ENCODE assay signal across 11 cellular contexts in the genomic region with DNA sequence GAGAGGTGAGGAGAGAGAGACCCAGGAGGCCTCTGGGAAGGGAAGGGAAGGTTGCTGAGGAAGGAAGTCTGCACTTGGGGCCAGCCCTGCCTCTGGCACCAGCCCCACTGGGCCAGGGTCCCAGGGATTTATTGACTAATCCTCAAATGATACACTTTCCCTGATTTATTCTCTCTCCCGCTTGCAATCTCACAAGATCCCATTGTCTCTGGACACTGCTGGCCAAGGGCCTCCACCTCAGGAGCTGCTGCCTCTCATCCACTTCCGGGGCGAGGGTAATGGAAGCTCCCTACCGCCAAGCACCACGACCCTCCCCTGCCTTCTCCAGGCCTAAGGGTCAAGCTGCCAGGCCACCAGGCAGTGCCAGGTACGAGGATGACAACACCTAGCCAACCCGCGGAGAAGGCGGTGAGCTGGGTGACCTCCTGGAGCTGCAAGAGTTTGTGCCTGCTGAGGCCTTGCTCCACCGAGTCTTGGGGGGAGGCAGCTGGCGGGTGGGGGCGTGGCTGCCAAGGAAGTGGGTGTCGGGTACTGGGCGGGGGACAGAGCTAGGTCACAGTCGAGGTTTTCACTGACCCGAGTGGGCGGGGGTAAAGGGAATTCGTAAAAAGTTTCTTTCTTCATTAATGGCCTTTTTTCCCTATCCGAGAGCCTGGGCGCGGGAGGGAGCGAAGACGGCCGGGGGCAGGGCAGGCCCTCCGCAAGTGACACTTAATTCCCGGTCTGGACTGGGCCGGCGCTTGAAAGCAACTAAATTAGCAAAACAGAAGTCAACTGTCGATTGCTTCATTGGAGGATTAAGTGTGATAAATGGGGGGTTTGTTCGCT. TPM values are rescaled to one million over a fixed set of nuclear protein-coding genes. Genes with fewer than 3 reads are reported as not detected.
DNase-seq lines count a peak whose midpoint lies in the region; ATAC-seq and TF ChIP-seq lines count a peak whose summit lies in the region.
"Had no signal": no experiment of that assay in that cellular context is flagged by ENCODE, and none has a peak within 500 bp of the region (broad histone marks: within the 10 kb centered on the region; RNA-seq: fewer than 3 reads in every experiment).

No MANE protein-coding gene starts in this region.

- no peak overlapping the region for H4K91ac ChIP-seq in H9 (ENCODE audit: insufficient read length, low read depth, low read length)

- H3K4me1 ChIP-seq in H9 (ENCODE audit: insufficient read depth, low read length) (peaks cover 2% of the 10 kb centered on the region; the same call in 1 of the 2 replicates), sigmoid colon (peaks cover 0 to 41% (median 28%) of the 10 kb centered on the region in 4 donors)

- no peak for TF ChIP-seq POLR2A in sigmoid colon (IDR thresholded peaks at IDR 0.05)

- no peak overlapping the region for H2BK20ac ChIP-seq in H9 (ENCODE audit: low read depth, low read length, poor library complexity, severe bottlenecking)

- POLR2A ChIA-PET in activated B cell treated with CpG ODN at 0.5 μM for 24 hours (lab: Charles Lee) = interaction anchor here (1.0 to 5.8 kb wide), 2 partner anchors 28 to 41 kb away, joined by 3 to 97 read pairs; no protein-coding TSS in a partner anchor

- H4K20me1 ChIP-seq in H9 (ENCODE audit: control insufficient read depth, insufficient read depth, insufficient read length) = no peaks in the 10 kb centered on the region

- H3K14ac ChIP-seq in H9 (ENCODE audit: insufficient read depth, low read length) = 0 out of 2 replicates have a peak overlapping the region, but pooled peaks have one; percentile 70

- no peaks in the 10 kb centered on the region for H3K79me1 ChIP-seq in H9 (ENCODE audit: insufficient read depth, low read depth, low read length, poor library complexity, severe bottlenecking)

- no peak overlapping the region for H4K5ac ChIP-seq in H9 (ENCODE audit: insufficient read length, low read depth, low read length)

- TF ChIP-seq CTCF in H9 (conservative IDR thresholded peaks at IDR 0.05) (no peak), activated B cell treated with CpG ODN at 0.5 μM for 24 hours (IDR thresholded peaks at IDR 0.05) (no peak), sigmoid colon (IDR thresholded peaks at IDR 0.05) (no peak)

- no peak overlapping the region for H3K4ac ChIP-seq in H9 (ENCODE audit: low read depth, low read length)

- ATAC-seq in activated B cell treated with CpG ODN at 0.5 μM for 24 hours (ENCODE audit: low read depth) = no peak
- no peak for ATAC-seq in GM21367 (IDR thresholded peaks at IDR 0.05; ENCODE audit: unreplicated experiment)

- CTCF ChIA-PET in activated B cell treated with CpG ODN at 0.5 μM for 24 hours (lab: Charles Lee) = no interaction called here

- H3K56ac ChIP-seq in H9 (ENCODE audit: insufficient read length, low read depth, low read length) = no peak overlapping the region

- no peak overlapping the region for H4K8ac ChIP-seq in H9 (replicated peaks; ENCODE audit: insufficient read length, low read depth, low read length)

- no peak overlapping the region for H2BK15ac ChIP-seq in H9 (ENCODE audit: low read depth, low read length)

- H3T11ph ChIP-seq in H9 (ENCODE audit: low read length) = no peak overlapping the region

- no peak overlapping the region for H3K23ac ChIP-seq in H9 (ENCODE audit: insufficient read length, low read depth, low read length)

- H3K4me1 Mint-ChIP-seq in H9 (peaks cover 32 to 34% of the 10 kb centered on the region in 2 experiments), activated B cell treated with CpG ODN at 0.5 μM for 24 hours (peaks cover 41% of the 10 kb centered on the region)

- H3K36me3 Mint-ChIP-seq in H9 (ENCODE audit: insufficient read depth in 1 of 3, low read depth in 3 of 3) = no peaks in the 10 kb centered on the region
- no peaks in the 10 kb centered on the region for H3K36me3 Mint-ChIP-seq in activated B cell treated with CpG ODN at 0.5 μM for 24 hours (ENCODE audit: low read depth)
- H3K36me3 Mint-ChIP-seq: activated naive CD4-positive, alpha-beta T cell treated with anti-CD3 and anti-CD28 coated beads, Interleukin-2, amount 50 U/mL, for 24 hours had no signal

- H3K27me3 Mint-ChIP-seq in H9 (ENCODE audit: low read depth) = peaks cover 94% of the 10 kb centered on the region
- no peaks in the 10 kb centered on the region for H3K27me3 Mint-ChIP-seq in activated B cell treated with CpG ODN at 0.5 μM for 24 hours

- no peaks in the 10 kb centered on the region for H3K79me2 ChIP-seq in H9 (ENCODE audit: insufficient read depth, low read length)

- H3K9me3 ChIP-seq in H9 (ENCODE audit: control insufficient read depth, low read depth, low read length) (no peaks in the 10 kb centered on the region), sigmoid colon (no peaks in the 10 kb centered on the region)

- H3K23me2 ChIP-seq in H9 (ENCODE audit: insufficient read length, low read depth, low read length, poor library complexity, severe bottlenecking) = peaks cover 22% of the 10 kb centered on the region

- peaks cover 38% of the 10 kb centered on the region for H3K27me3 ChIP-seq in H9 (ENCODE audit: insufficient read depth, low read length)
- no peaks in the 10 kb centered on the region for H3K27me3 ChIP-seq in sigmoid colon

- H3K4me3 Mint-ChIP-seq in H9 (peak overlapping the region; percentile 56 to 77), activated B cell treated with CpG ODN at 0.5 μM for 24 hours (peak overlapping the region; percentile 71)
- H3K4me3 Mint-ChIP-seq: activated naive CD4-positive, alpha-beta T cell treated with anti-CD3 and anti-CD28 coated beads, Interleukin-2, amount 50 U/mL, for 24 hours had no signal

- peak overlapping the region; percentile 64 for H3K4me2 ChIP-seq in H9 (ENCODE audit: insufficient read depth, insufficient read length, low read length)

- no CpG with 5 or more reads among the region's 30 CpGs for WGBS in H9 (ENCODE audit: extremely low coverage, insufficient read length, low lambda C conversion rate)
- 49 to 66% methylated on average over 30 of the region's 30 CpGs for WGBS in sigmoid colon, 2 donors

- H3K9me3 Mint-ChIP-seq in H9 (peaks cover 0 to 2% of the 10 kb centered on the region in 2 experiments; a peak in 1 of 5 replicates), activated B cell treated with CpG ODN at 0.5 μM for 24 hours (no peaks in the 10 kb centered on the region)
- H3K9me3 Mint-ChIP-seq: activated naive CD4-positive, alpha-beta T cell treated with anti-CD3 and anti-CD28 coated beads, Interleukin-2, amount 50 U/mL, for 24 hours had no signal

- no peak overlapping the region for H2AFZ ChIP-seq in H9 (ENCODE audit: low read length)

- intact Hi-C loops in activated B cell treated with CpG ODN at 0.5 μM for 24 hours (cut with micrococcal nuclease) = no loop called here
- intact Hi-C loops in sigmoid colon (cut with DNase I) = no loop called here

- no peak overlapping the region for H2BK5ac ChIP-seq in H9 (ENCODE audit: insufficient read length, low read length)

- H2BK12ac ChIP-seq in H9 (ENCODE audit: insufficient read length, low read depth, low read length) = no peak overlapping the region

- H3K18ac ChIP-seq in H9 (ENCODE audit: insufficient read length, low read depth, low read length) = no peak overlapping the region

- no peak overlapping the region for H2AK5ac ChIP-seq in H9 (ENCODE audit: insufficient read length, low read length)

- no peaks in the 10 kb centered on the region for H3K36me3 ChIP-seq in sigmoid colon

- DNase-seq in H9 (peak; percentile 69), activated B cell treated with CpG ODN at 0.5 μM for 24 hours (no peak), iPS-NIHi11 (ENCODE audit: low spot score) (peak; percentile 77), sigmoid colon (peak; percentile 71), NCI-H2227 treated with DMSO at 0.1 percent for 48 hours (lab: John Stamatoyannopoulos, UW) (no peak), activated T-cell treated with anti-CD3 and anti-CD28 coated beads for 4 hours (no peak)
- no peak for DNase-seq in stimulated activated CD8-positive, alpha-beta memory T cell treated with anti-CD3 and anti-CD28 coated beads, Interleukin-4, amount 100 ng/mL, for 48 hours
- DNase-seq: NCI-H1694; stimulated activated CD4-positive, alpha-beta T cell treated with anti-CD3 and anti-CD28 coated beads, Interleukin-12 subunit alpha, Interleukin-12 subunit beta, amount 100 ng/mL, for 4 hours had no signal

- H3K27ac Mint-ChIP-seq in H9 = no peak overlapping the region
- peak overlapping the region; percentile 56 for H3K27ac Mint-ChIP-seq in activated B cell treated with CpG ODN at 0.5 μM for 24 hours

- H3K4me3 ChIP-seq in sigmoid colon = no peak overlapping the region

- no peak overlapping the region for H3K9ac ChIP-seq in H9 (ENCODE audit: extremely low read depth, insufficient read length, low read length)

- no peak overlapping the region for H3K27ac ChIP-seq in H9 (ENCODE audit: insufficient read length, low read depth, low read length)
- H3K27ac ChIP-seq in sigmoid colon = peak overlapping the region in 3 of 4 donors; percentile 25 to 91 (median 75)

- no peak overlapping the region for H2BK120ac ChIP-seq in H9 (ENCODE audit: low read depth, low read length, poor library complexity, severe bottlenecking)

- TF ChIP-seq EP300 in sigmoid colon (IDR thresholded peaks at IDR 0.05) = no peak

RNA-seq across cellular contexts. Expression of gene FOXP4, which starts 43.4 kb away (rescaled TPM):
- 18.2 and 19.0 TPM in 2 replicates for total RNA-seq in H9 (2021)
- total RNA-seq in activated B cell treated with CpG ODN at 0.5 μM for 24 hours = 37.8 and 40.7 TPM in 2 replicates
- total RNA-seq in sigmoid colon = 10 to 100 TPM in 1 of 4 donors, 1 to 10 TPM in 3; 4.1 to 14.1 (median 5.8) TPM
- 10 to 100 TPM; 12.7 to 19.5 (median 15.6) TPM for polyA plus RNA-seq in sigmoid colon

Comparison
In these comparisons a context has a peak if more than half of its experiments do, and no peak if none do; other contexts are left out.
1. DNase-seq: peak in H9 (single experiment), iPS-NIHi11 (single experiment) and sigmoid colon (single experiment); none in activated B cell treated with CpG ODN at 0.5 μM for 24 hours (single experiment), stimulated activated CD8-positive, alpha-beta memory T cell treated with anti-CD3 and anti-CD28 coated beads, Interleukin-4, amount 100 ng/mL, for 48 hours (single experiment), NCI-H2227 treated with DMSO at 0.1 percent for 48 hours (single experiment) and activated T-cell treated with anti-CD3 and anti-CD28 coated beads for 4 hours (single experiment).